In genomic region chrX:85836868-85837267, GRCh38 we compare ENCODE assay signal across 16 cellular contexts.
DNase-seq lines count a peak whose midpoint lies in the region; ATAC-seq and TF ChIP-seq lines count a peak whose summit lies in the region.
"Had no signal": no experiment of that assay in that cellular context is flagged by ENCODE, and none has a peak within 500 bp of the region (broad histone marks: within the 10 kb centered on the region; RNA-seq: fewer than 3 reads in every experiment).

No MANE protein-coding gene starts in this region.

- DNase-seq in GM03348 (ENCODE audit: low spot score) (peak; percentile 5), NCI-H446 (lab: John Stamatoyannopoulos, UW) (peak; percentile 43 to 80), epithelial cell of proximal tubule (ENCODE audit: low read depth) (peak; percentile 25), retinal pigment epithelial cell (ENCODE audit: low read depth) (peak; percentile 20), GF-D8 (lab: John Stamatoyannopoulos, UW) (no peak)
- DNase-seq: activated CD4-positive, alpha-beta T cell treated with anti-CD3 and anti-CD28 coated beads for 4 hours; activated naive CD8-positive, alpha-beta T cell treated with anti-CD3 and anti-CD28 coated beads, Interleukin-2, amount 10 ng/mL, durations not matched to agents 7 days and 5 days; activated T-cell treated with anti-CD3 and anti-CD28 coated beads, Interleukin-2, amount 50 U/mL, for 48 hours; CD4-positive, alpha-beta memory T cell; NCI-H187; NCI-H774; SIG-M5; stomach; T1000 had no signal

- H3K4me3 ChIP-seq in epithelial cell of proximal tubule (ENCODE audit: low read depth, low read length) (no peak overlapping the region), retinal pigment epithelial cell (ENCODE audit: low read length) (no peak overlapping the region)
- H3K4me3 ChIP-seq: stomach had no signal

- TF ChIP-seq CTCF in epithelial cell of proximal tubule (conservative IDR thresholded peaks at IDR 0.05; ENCODE audit: low read depth, low read length) (no peak), retinal pigment epithelial cell (conservative IDR thresholded peaks at IDR 0.05; ENCODE audit: low read depth, low read length) (no peak)

- ATAC-seq in GM21619 (IDR thresholded peaks at IDR 0.05; ENCODE audit: unreplicated experiment) (no peak), HG03175 (IDR thresholded peaks at IDR 0.05; ENCODE audit: unreplicated experiment) (no peak)
